Comparison of ENCODE assay signal across 8 cellular contexts in the genomic region with DNA sequence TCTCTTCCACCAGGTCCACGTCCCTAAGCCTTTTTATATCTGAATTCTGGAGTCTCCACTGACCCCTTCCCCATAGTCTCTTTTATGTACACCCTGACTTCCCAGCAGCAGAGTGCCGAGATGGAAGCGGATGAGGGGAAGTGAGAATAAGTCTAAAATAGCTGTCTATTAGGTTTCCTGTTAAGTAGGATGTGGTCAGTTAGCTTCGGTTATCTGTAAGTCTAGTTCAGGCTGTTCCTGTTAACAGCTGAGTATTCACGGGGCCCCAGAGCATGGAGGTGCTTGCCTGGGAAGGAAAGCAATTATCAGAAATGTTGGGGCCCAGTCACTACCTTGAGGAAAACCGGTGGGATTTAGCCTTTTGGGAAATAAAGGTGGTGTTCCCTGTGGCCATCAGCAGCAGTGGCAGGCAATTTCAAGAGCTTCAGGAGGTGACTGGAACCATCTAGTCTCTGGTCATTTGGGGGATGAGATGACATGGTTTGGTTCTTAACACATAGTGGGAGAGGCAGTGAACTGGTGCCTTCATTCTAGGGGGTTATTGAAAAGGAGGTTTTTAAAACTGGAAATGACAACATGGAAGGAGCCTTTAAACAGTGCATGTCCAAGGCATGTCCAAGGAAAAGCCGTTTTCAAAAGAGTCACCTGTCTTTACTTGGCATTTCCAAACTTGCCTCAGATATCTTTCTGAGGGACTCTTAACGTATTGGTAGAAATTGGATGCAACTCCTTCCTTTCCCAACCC. TPM values are rescaled to one million over a fixed set of nuclear protein-coding genes. Genes with fewer than 3 reads are reported as not detected.
DNase-seq lines count a peak whose midpoint lies in the region; ATAC-seq and TF ChIP-seq lines count a peak whose summit lies in the region.

No MANE protein-coding gene starts in this region.

- ATAC-seq in HG03025 (IDR thresholded peaks at IDR 0.05; ENCODE audit: low FRiP score, unreplicated experiment), result peak; percentile 93
- no peak for ATAC-seq in GM23338

- no peak overlapping the region for H3K27ac Mint-ChIP-seq in GM23338

- H3K27me3 Mint-ChIP-seq in GM23338 (ENCODE audit: insufficient read depth, low read depth, poor library complexity), result peaks cover 2% of the 10 kb centered on the region

- no peaks in the 10 kb centered on the region; the same call in 1 of the 2 replicates for H3K4me1 ChIP-seq in GM23338 (ENCODE audit: insufficient read depth)

- TF ChIP-seq CTCF in foreskin fibroblast (IDR thresholded peaks at IDR 0.05; ENCODE audit: low read depth, low read length) (no peak), GM23338 (conservative IDR thresholded peaks at IDR 0.05; ENCODE audit: low read depth in 2 of 2) (no peak)

- H3F3A ChIP-seq in GM23338 (replicated peaks; ENCODE audit: low read depth), result no peaks in the 10 kb centered on the region

- no peaks in the 10 kb centered on the region for H3K36me3 Mint-ChIP-seq in GM23338 (ENCODE audit: low read depth)

- H3K4me2 ChIP-seq in GM23338, result no peak overlapping the region

- peaks cover 14% of the 10 kb centered on the region for H3K4me1 Mint-ChIP-seq in GM23338

- peaks cover 8% of the 10 kb centered on the region; the same call in 1 of the 2 replicates for H3K9me2 ChIP-seq in GM23338 (ENCODE audit: insufficient read depth)

- no peaks in the 10 kb centered on the region for H3K36me3 ChIP-seq in GM23338 (ENCODE audit: insufficient read depth)

- no peak overlapping the region for H3K27ac ChIP-seq in GM23338 (ENCODE audit: low read depth)

- H3K27me3 ChIP-seq in GM23338 (ENCODE audit: insufficient read depth), result no peaks in the 10 kb centered on the region

- no peaks in the 10 kb centered on the region; the same call in 2 of the 3 replicates for H3K9me3 Mint-ChIP-seq in GM23338

- no peaks in the 10 kb centered on the region for H4K20me1 ChIP-seq in GM23338 (replicated peaks; ENCODE audit: insufficient read depth)

- no peak overlapping the region for H3K4me3 ChIP-seq in foreskin fibroblast (ENCODE audit: low read depth in 1 of 2, low read length in 2 of 2)
- H3K4me3 ChIP-seq in GM23338, result no peak overlapping the region

- peak; percentile 69 for DNase-seq in activated CD8-positive, alpha-beta memory T cell treated with anti-CD3 and anti-CD28 coated beads for 24 hours
- no peak for DNase-seq in activated CD8-positive, alpha-beta memory T cell treated with anti-CD3 and anti-CD28 coated beads, Interleukin-2, amount 50 U/mL, for 4 hours
- DNase-seq in SIG-M5 treated with dmso at 0.1 percent for 504 hours (lab: John Stamatoyannopoulos, UW; ENCODE audit: unreplicated experiment) (peak; percentile 98), germinal center (ENCODE audit: low spot score) (peak; percentile 63), foreskin fibroblast (no peak), GM23338 (ENCODE audit: low spot score) (no peak), inferior parietal cortex (ENCODE audit: extremely low spot score) (no peak)

- H2AFZ ChIP-seq in GM23338, result no peak overlapping the region

- H3K79me2 ChIP-seq in GM23338 (replicated peaks; ENCODE audit: insufficient read depth), result peaks cover 18% of the 10 kb centered on the region; the same call in 1 of the 2 replicates

- H3K4me3 Mint-ChIP-seq in GM23338, result no peak overlapping the region

TF ChIP-seq in GM23338, 12 proteins besides CTCF, POLR2A, EP300 and RAD21 (continues in another document):
- TF ChIP-seq CREB1 (CRISPR knock-in tag; IDR thresholded peaks at IDR 0.05; ENCODE audit: low read depth), result no peak
- no peak for TF ChIP-seq ZNF114 (CRISPR knock-in tag; IDR thresholded peaks at IDR 0.05)
- TF ChIP-seq, protein P1, sequence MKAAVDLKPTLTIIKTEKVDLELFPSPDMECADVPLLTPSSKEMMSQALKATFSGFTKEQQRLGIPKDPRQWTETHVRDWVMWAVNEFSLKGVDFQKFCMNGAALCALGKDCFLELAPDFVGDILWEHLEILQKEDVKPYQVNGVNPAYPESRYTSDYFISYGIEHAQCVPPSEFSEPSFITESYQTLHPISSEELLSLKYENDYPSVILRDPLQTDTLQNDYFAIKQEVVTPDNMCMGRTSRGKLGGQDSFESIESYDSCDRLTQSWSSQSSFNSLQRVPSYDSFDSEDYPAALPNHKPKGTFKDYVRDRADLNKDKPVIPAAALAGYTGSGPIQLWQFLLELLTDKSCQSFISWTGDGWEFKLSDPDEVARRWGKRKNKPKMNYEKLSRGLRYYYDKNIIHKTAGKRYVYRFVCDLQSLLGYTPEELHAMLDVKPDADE (IDR thresholded peaks at IDR 0.05), result no peak
- TF ChIP-seq EZH2phosphoT487 (IDR thresholded peaks at IDR 0.05; ENCODE audit: unreplicated experiment), result no peak
- no peak for TF ChIP-seq NANOG (IDR thresholded peaks at IDR 0.05; ENCODE audit: borderline replicate concordance)
- TF ChIP-seq EZH2 (IDR thresholded peaks at IDR 0.05; ENCODE audit: low read depth, unreplicated experiment), result no peak
- TF ChIP-seq, protein P2, sequence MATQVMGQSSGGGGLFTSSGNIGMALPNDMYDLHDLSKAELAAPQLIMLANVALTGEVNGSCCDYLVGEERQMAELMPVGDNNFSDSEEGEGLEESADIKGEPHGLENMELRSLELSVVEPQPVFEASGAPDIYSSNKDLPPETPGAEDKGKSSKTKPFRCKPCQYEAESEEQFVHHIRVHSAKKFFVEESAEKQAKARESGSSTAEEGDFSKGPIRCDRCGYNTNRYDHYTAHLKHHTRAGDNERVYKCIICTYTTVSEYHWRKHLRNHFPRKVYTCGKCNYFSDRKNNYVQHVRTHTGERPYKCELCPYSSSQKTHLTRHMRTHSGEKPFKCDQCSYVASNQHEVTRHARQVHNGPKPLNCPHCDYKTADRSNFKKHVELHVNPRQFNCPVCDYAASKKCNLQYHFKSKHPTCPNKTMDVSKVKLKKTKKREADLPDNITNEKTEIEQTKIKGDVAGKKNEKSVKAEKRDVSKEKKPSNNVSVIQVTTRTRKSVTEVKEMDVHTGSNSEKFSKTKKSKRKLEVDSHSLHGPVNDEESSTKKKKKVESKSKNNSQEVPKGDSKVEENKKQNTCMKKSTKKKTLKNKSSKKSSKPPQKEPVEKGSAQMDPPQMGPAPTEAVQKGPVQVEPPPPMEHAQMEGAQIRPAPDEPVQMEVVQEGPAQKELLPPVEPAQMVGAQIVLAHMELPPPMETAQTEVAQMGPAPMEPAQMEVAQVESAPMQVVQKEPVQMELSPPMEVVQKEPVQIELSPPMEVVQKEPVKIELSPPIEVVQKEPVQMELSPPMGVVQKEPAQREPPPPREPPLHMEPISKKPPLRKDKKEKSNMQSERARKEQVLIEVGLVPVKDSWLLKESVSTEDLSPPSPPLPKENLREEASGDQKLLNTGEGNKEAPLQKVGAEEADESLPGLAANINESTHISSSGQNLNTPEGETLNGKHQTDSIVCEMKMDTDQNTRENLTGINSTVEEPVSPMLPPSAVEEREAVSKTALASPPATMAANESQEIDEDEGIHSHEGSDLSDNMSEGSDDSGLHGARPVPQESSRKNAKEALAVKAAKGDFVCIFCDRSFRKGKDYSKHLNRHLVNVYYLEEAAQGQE (IDR thresholded peaks at IDR 0.05; ENCODE audit: unreplicated experiment), result no peak
- no peak for TF ChIP-seq ZNF331 (CRISPR knock-in tag; IDR thresholded peaks at IDR 0.05; ENCODE audit: low read depth)

RNA-seq across cellular contexts. Expression of a gene that starts 21.8 kb away (rescaled TPM):
- 13.4 and 25.7 TPM in 2 replicates for total RNA-seq in GM23338 (2014; rRNA removed; shearing (Covaris generic))
- 6.9 and 7.7 TPM in 2 replicates for polyA plus RNA-seq in GM23338 (2016; fragmentation: Nextera tagmentation; extraction: Ambion mirVana)

Comparison
In these comparisons a context has a peak if more than half of its experiments do, and no peak if none do; other contexts are left out.
1. DNase-seq: peak in activated CD8-positive, alpha-beta memory T cell treated with anti-CD3 and anti-CD28 coated beads for 24 hours (single experiment), SIG-M5 treated with dmso at 0.1 percent for 504 hours (single experiment) and germinal center (single experiment); none in activated CD8-positive, alpha-beta memory T cell treated with anti-CD3 and anti-CD28 coated beads, Interleukin-2, amount 50 U/mL, for 4 hours (single experiment), foreskin fibroblast (0 of 2), GM23338 (single experiment) and inferior parietal cortex (single experiment).